20 cellular contexts compared by ENCODE assay signal in the genomic region with DNA sequence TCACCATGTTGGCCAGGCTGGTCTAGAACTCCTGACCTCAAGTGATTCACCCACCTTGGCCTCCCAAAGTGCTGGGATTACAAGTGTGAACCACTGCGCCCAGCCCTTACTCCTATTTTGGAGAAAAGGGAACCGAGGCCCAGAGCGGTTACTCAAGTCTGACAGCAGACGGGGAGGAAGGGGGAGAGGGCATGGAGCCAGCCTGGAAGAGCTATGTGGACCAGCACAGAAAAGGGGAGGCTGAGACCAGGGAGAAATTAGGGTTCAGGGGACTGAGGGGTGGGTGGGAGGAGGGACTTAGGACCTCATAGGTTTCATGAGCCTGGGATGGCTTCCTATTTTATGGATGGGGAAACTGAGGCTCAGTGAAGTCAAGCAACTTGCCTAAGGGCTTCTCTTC. TPM values are rescaled to one million over a fixed set of nuclear protein-coding genes. Genes with fewer than 3 reads are reported as not detected.
DNase-seq lines count a peak whose midpoint lies in the region; ATAC-seq and TF ChIP-seq lines count a peak whose summit lies in the region.
"Had no signal": no experiment of that assay in that cellular context is flagged by ENCODE, and none has a peak within 500 bp of the region (broad histone marks: within the 10 kb centered on the region; RNA-seq: fewer than 3 reads in every experiment).

No MANE protein-coding gene starts in this region.

- TF ChIP-seq CTCF in nephron progenitor cell (IDR thresholded peaks at IDR 0.05) (no peak), chondrocyte (IDR thresholded peaks at IDR 0.05) (no peak)

- no peaks in the 10 kb centered on the region for H3K36me3 Mint-ChIP-seq in stimulated activated naive CD8-positive, alpha-beta T cell treated with anti-CD3 and anti-CD28 coated beads, Interleukin-15, Interleukin-2, amounts not matched to agents 100 ng/mL and 50 ng/mL, for 24 hours (ENCODE audit: low read depth)
- no peaks in the 10 kb centered on the region for H3K36me3 Mint-ChIP-seq in activated naive CD8-positive, alpha-beta T cell treated with anti-CD3 and anti-CD28 coated beads for 36 hours
- H3K36me3 Mint-ChIP-seq in nephron progenitor cell (ENCODE audit: low read depth) = no peaks in the 10 kb centered on the region
- H3K36me3 Mint-ChIP-seq in chondrocyte (ENCODE audit: low read depth) = no peaks in the 10 kb centered on the region

- peaks cover 16% of the 10 kb centered on the region for H3K4me1 Mint-ChIP-seq in stimulated activated naive CD8-positive, alpha-beta T cell treated with anti-CD3 and anti-CD28 coated beads, Interleukin-15, Interleukin-2, amounts not matched to agents 100 ng/mL and 50 ng/mL, for 24 hours (ENCODE audit: low read depth)
- peaks cover 11% of the 10 kb centered on the region for H3K4me1 Mint-ChIP-seq in activated naive CD8-positive, alpha-beta T cell treated with anti-CD3 and anti-CD28 coated beads for 36 hours
- H3K4me1 Mint-ChIP-seq in nephron progenitor cell (peaks cover 12% of the 10 kb centered on the region), chondrocyte (ENCODE audit: low read depth) (peaks cover 22% of the 10 kb centered on the region)

- H3K9me3 Mint-ChIP-seq in stimulated activated naive CD8-positive, alpha-beta T cell treated with anti-CD3 and anti-CD28 coated beads, Interleukin-15, Interleukin-2, amounts not matched to agents 100 ng/mL and 50 ng/mL, for 24 hours = no peaks in the 10 kb centered on the region
- H3K9me3 Mint-ChIP-seq in activated naive CD8-positive, alpha-beta T cell treated with anti-CD3 and anti-CD28 coated beads for 36 hours = no peaks in the 10 kb centered on the region
- H3K9me3 Mint-ChIP-seq in nephron progenitor cell (no peaks in the 10 kb centered on the region), chondrocyte (ENCODE audit: low read depth) (no peaks in the 10 kb centered on the region)
- H3K9me3 Mint-ChIP-seq: activated T-helper 1 cell treated with anti-CD3 and anti-CD28 coated beads, Interleukin-12 subunit alpha, Interleukin-12 subunit beta, Interleukin-2, Interleukin-4 antibody, amounts not matched to agents 30 ng/mL and 10 ng/mL and 1 ng/mL, durations not matched to agents 14 hours and 24 hours and 36 hours; CD4-positive, alpha-beta memory T cell; stimulated activated naive B cell treated with anti-CD40 and anti-IgM and Interleukin-4, amounts not matched to agents 10 μg/mL and 1 μg/mL and 100 μg/mL, for 72 hours had no signal

- peak overlapping the region; percentile 23 for H3K4me3 Mint-ChIP-seq in stimulated activated naive CD8-positive, alpha-beta T cell treated with anti-CD3 and anti-CD28 coated beads, Interleukin-15, Interleukin-2, amounts not matched to agents 100 ng/mL and 50 ng/mL, for 24 hours
- H3K4me3 Mint-ChIP-seq in activated naive CD8-positive, alpha-beta T cell treated with anti-CD3 and anti-CD28 coated beads for 36 hours = peak overlapping the region; percentile 72
- H3K4me3 Mint-ChIP-seq in nephron progenitor cell = peak overlapping the region; percentile 77
- no peak overlapping the region for H3K4me3 Mint-ChIP-seq in chondrocyte (ENCODE audit: unreplicated experiment)
- H3K4me3 Mint-ChIP-seq: activated T-helper 1 cell treated with anti-CD3 and anti-CD28 coated beads, Interleukin-12 subunit alpha, Interleukin-12 subunit beta, Interleukin-2, Interleukin-4 antibody, amounts not matched to agents 30 ng/mL and 10 ng/mL and 1 ng/mL, durations not matched to agents 14 hours and 24 hours and 36 hours had no signal

- DNase-seq in stimulated activated naive CD8-positive, alpha-beta T cell treated with anti-CD3 and anti-CD28 coated beads, Interleukin-15, Interleukin-2, amounts not matched to agents 100 U/mL and 50 U/mL, for 24 hours = no peak
- no peak for DNase-seq in activated naive CD8-positive, alpha-beta T cell treated with anti-CD3 and anti-CD28 coated beads for 36 hours
- DNase-seq in nephron progenitor cell (no peak), midbrain (lab: John Stamatoyannopoulos, UW) (no peak), chondrocyte (ENCODE audit: low spot score) (no peak)
- no peak for DNase-seq in stimulated activated CD4-positive, alpha-beta T cell treated with anti-CD3 and anti-CD28 coated beads, Interleukin-4, amount 100 ng/mL, for 24 hours
- DNase-seq: activated CD4-positive, alpha-beta T cell treated with anti-CD3 and anti-CD28 coated beads, Interleukin-2, amount 50 U/mL, for 48 hours; aorta; CD4-positive, alpha-beta memory T cell; DND-41; islet precursor cell; NCI-H1694; NCI-H226; stimulated activated CD4-positive, alpha-beta T cell treated with anti-CD3 and anti-CD28 coated beads, Interleukin-15, amount 100 ng/mL, for 24 hours; stimulated activated naive B cell treated with anti-CD40 and anti-IgM and Interleukin-4, amounts not matched to agents 10 μg/mL and 1 μg/mL and 100 μg/mL, for 72 hours; trophoblast cell had no signal

- ATAC-seq in stimulated activated naive CD8-positive, alpha-beta T cell treated with anti-CD3 and anti-CD28 coated beads, Interleukin-15, Interleukin-2, amounts not matched to agents 100 U/mL and 50 U/mL, for 24 hours = no peak
- no peak for ATAC-seq in GM21381 (IDR thresholded peaks at IDR 0.05; ENCODE audit: unreplicated experiment)
- ATAC-seq: stimulated activated naive B cell treated with anti-CD40 and anti-IgM and Interleukin-4, amounts not matched to agents 10 μg/mL and 1 μg/mL and 100 μg/mL, for 72 hours had no signal

- no peak overlapping the region for H3K27ac Mint-ChIP-seq in stimulated activated naive CD8-positive, alpha-beta T cell treated with anti-CD3 and anti-CD28 coated beads, Interleukin-15, Interleukin-2, amounts not matched to agents 100 ng/mL and 50 ng/mL, for 24 hours
- H3K27ac Mint-ChIP-seq in activated naive CD8-positive, alpha-beta T cell treated with anti-CD3 and anti-CD28 coated beads for 36 hours = no peak overlapping the region
- H3K27ac Mint-ChIP-seq in nephron progenitor cell = no peak overlapping the region
- H3K27ac Mint-ChIP-seq in chondrocyte (ENCODE audit: unreplicated experiment) = no peak overlapping the region
- H3K27ac Mint-ChIP-seq: activated T-helper 1 cell treated with anti-CD3 and anti-CD28 coated beads, Interleukin-12 subunit alpha, Interleukin-12 subunit beta, Interleukin-2, Interleukin-4 antibody, amounts not matched to agents 30 ng/mL and 10 ng/mL and 1 ng/mL, durations not matched to agents 14 hours and 24 hours and 36 hours; CD4-positive, alpha-beta memory T cell; stimulated activated naive B cell treated with anti-CD40 and anti-IgM and Interleukin-4, amounts not matched to agents 10 μg/mL and 1 μg/mL and 100 μg/mL, for 72 hours had no signal

- peaks cover 28% of the 10 kb centered on the region for H3K27me3 Mint-ChIP-seq in stimulated activated naive CD8-positive, alpha-beta T cell treated with anti-CD3 and anti-CD28 coated beads, Interleukin-15, Interleukin-2, amounts not matched to agents 100 ng/mL and 50 ng/mL, for 24 hours
- H3K27me3 Mint-ChIP-seq in activated naive CD8-positive, alpha-beta T cell treated with anti-CD3 and anti-CD28 coated beads for 36 hours = peaks cover 27% of the 10 kb centered on the region
- H3K27me3 Mint-ChIP-seq in nephron progenitor cell (ENCODE audit: low read depth, poor library complexity) (peaks cover 76% of the 10 kb centered on the region), chondrocyte (ENCODE audit: low read depth) (peaks cover 46% of the 10 kb centered on the region)

RNA-seq across cellular contexts. Expression of a gene that starts 1.5 kb away (rescaled TPM):
- total RNA-seq in activated naive CD8-positive, alpha-beta T cell treated with anti-CD3 and anti-CD28 coated beads for 36 hours = under 1 TPM; 0.22 to 0.27 TPM
- total RNA-seq in chondrocyte = 0.31 to 0.80 TPM (median 0.35 TPM) in 3 replicates
- total RNA-seq: activated T-helper 1 cell treated with anti-CD3 and anti-CD28 coated beads, Interleukin-12 subunit alpha, Interleukin-12 subunit beta, Interleukin-2, Interleukin-4 antibody, amounts not matched to agents 30 ng/mL and 10 ng/mL and 1 ng/mL, durations not matched to agents 14 hours and 24 hours and 36 hours; CD4-positive, alpha-beta memory T cell; lung microvascular endothelial cell had no signal

RNA-seq across cellular contexts. Expression of a gene that starts 33.3 kb away (rescaled TPM):
- total RNA-seq in activated naive CD8-positive, alpha-beta T cell treated with anti-CD3 and anti-CD28 coated beads for 36 hours = 10 to 100 TPM; 20.9 to 22.8 TPM
- total RNA-seq in chondrocyte = 16.9 to 18.1 TPM (median 17.1 TPM) in 3 replicates

RNA-seq across cellular contexts. Expression of a gene that starts 56.7 kb away (rescaled TPM):
- total RNA-seq in activated naive CD8-positive, alpha-beta T cell treated with anti-CD3 and anti-CD28 coated beads for 36 hours = 1 to 10 TPM; 4.1 to 5.5 TPM
- total RNA-seq in chondrocyte = 133 to 150 TPM (median 143 TPM) in 3 replicates

Comparison
In these comparisons a context has a peak if more than half of its experiments do, and no peak if none do; other contexts are left out.
1. RNA of a gene that starts 56.7 kb away (total RNA-seq): 133 to 150 TPM in chondrocyte; 4.1 to 5.5 TPM in activated naive CD8-positive, alpha-beta T cell treated with anti-CD3 and anti-CD28 coated beads for 36 hours; every median in the first group is over 10 times any median in the second.